Comparison of ENCODE assay signal across 8 cellular contexts in the genomic region with DNA sequence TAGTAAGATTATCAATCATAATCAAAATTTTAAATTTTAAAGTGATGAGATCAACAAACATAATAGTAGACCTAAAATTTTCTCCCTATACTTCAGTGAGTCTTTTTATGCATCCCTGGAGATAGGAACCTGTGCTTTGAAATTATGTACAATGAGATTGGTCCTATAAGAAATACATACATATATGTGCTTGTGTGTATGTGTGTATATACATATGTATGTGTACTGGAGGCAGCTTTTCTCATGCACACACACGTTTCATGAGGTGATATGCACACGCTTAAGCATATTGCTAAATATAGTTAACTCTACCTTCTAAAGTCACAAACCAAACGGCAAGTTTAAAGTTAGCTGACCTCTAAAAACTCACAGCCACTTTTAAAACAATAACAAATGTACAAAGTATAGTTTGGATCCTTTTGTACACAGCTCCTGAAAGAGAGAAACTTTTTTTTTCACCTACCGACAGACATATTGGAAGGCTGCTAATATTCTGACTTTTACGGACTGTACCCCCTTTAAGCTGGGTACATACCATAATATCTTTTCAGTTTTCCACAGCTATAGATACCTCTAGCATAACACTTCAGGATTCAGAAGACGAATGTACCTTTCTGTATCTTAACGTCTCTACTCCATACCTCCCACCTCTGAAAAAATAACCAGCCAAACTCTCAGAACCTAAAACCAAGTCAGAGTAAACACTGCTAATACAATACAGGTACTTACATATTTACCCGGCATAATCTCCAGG. TPM values are rescaled to one million over a fixed set of nuclear protein-coding genes. Genes with fewer than 3 reads are reported as not detected.
DNase-seq lines count a peak whose midpoint lies in the region; ATAC-seq, FAIRE-seq and TF ChIP-seq lines count a peak whose summit lies in the region.

No MANE protein-coding gene starts in this region.

- H3K4me3 Mint-ChIP-seq in activated naive CD4-positive, alpha-beta T cell treated with anti-CD3 and anti-CD28 coated beads, Interleukin-2, amount 50 U/mL, for 24 hours, result peak overlapping the region; percentile 15

- ATAC-seq in K562 (peak; percentile 0; the same call in 2 of the 3 replicates), lower lobe of right lung (no peak), upper lobe of left lung (ENCODE audit: low FRiP score in 2 of 2) (no peak)

- TF ChIP-seq EP300 in K562 (IDR thresholded peaks at IDR 0.05; ENCODE audit: low read length) (no peak), upper lobe of left lung (IDR thresholded peaks at IDR 0.05) (no peak)

- TF ChIP-seq CTCF in K562 (IDR thresholded peaks at IDR 0.05 in 2 of 3, conservative IDR thresholded peaks at IDR 0.05 in 1 of 3; ENCODE audit: insufficient read depth in 2 of 3, low read depth in 1 of 3, low read length in 3 of 3), result no peak
- TF ChIP-seq CTCF in lower lobe of right lung (IDR thresholded peaks at IDR 0.05), result no peak
- no peak for TF ChIP-seq CTCF in upper lobe of left lung (IDR thresholded peaks at IDR 0.05)

- no peak for TF ChIP-seq RAD21 in K562 (CRISPR knock-in tag; conservative IDR thresholded peaks at IDR 0.05 in 1 of 2, IDR thresholded peaks at IDR 0.05 in 1 of 2)

- POLR2A ChIA-PET in K562 (lab: Yijun Ruan, JAX), result interaction anchor here (0.7 to 2.6 kb wide), 9 partner anchors 11 to 51 kb away, joined by 3 to 16 read pairs (median 4); no protein-coding TSS in a partner anchor

- H3K4me1 ChIP-seq in K562 (replicated peaks in 1 of 2; ENCODE audit: control insufficient read depth in 2 of 2, insufficient read depth in 2 of 2, low read length in 2 of 2) (peaks cover 10 to 38% of the 10 kb centered on the region in 2 experiments; a peak in 4 of 5 replicates), lower lobe of right lung (peaks cover 78% of the 10 kb centered on the region), upper lobe of left lung (peaks cover 44 to 71% (median 63%) of the 10 kb centered on the region in 4 donors)

- in situ Hi-C loops in K562 (cut with MboI), result no loop called here

- H3K27ac Mint-ChIP-seq in activated naive CD4-positive, alpha-beta T cell treated with anti-CD3 and anti-CD28 coated beads, Interleukin-2, amount 50 U/mL, for 24 hours, result peak overlapping the region; percentile 6

- no peaks in the 10 kb centered on the region for H3K36me3 Mint-ChIP-seq in activated naive CD4-positive, alpha-beta T cell treated with anti-CD3 and anti-CD28 coated beads, Interleukin-2, amount 50 U/mL, for 24 hours

- H3K4me3 ChIP-seq in K562 (peak overlapping the region; percentile 81), lower lobe of right lung (peak overlapping the region; percentile 92), upper lobe of left lung (peak overlapping the region in 2 of 4 donors; percentile 85 to 94)

- peak overlapping the region in 1 of 2 experiments; percentile 96; a peak in 3 of 4 replicates for H3K9ac ChIP-seq in K562 (ENCODE audit: insufficient read depth in 1 of 2, low read depth in 2 of 2, low read length in 2 of 2)

- H3K36me3 ChIP-seq in K562 (ENCODE audit: control insufficient read depth, insufficient read depth, low read length), result peaks cover 15% of the 10 kb centered on the region; the same call in 2 of the 3 replicates
- no peaks in the 10 kb centered on the region for H3K36me3 ChIP-seq in lower lobe of right lung
- H3K36me3 ChIP-seq in upper lobe of left lung, result no peaks in the 10 kb centered on the region

- intact Hi-C loops in K562 (cut with micrococcal nuclease) (loop anchor here (5.0 to 10.0 kb wide), 2 partner anchors 32 to 580 kb away; no protein-coding TSS in a partner anchor), lower lobe of right lung (cut with DNase I) (no loop called here)

- TF ChIP-seq POLR2A in K562 (conservative IDR thresholded peaks at IDR 0.05), result no peak
- TF ChIP-seq POLR2A in upper lobe of left lung (IDR thresholded peaks at IDR 0.05), result no peak

- no peaks in the 10 kb centered on the region for H3K27me3 ChIP-seq in K562 (ENCODE audit: control insufficient read depth in 2 of 2, insufficient read depth in 2 of 2, low read length in 2 of 2)
- no peaks in the 10 kb centered on the region for H3K27me3 ChIP-seq in lower lobe of right lung (ENCODE audit: low read depth)
- H3K27me3 ChIP-seq in upper lobe of left lung, result no peaks in the 10 kb centered on the region

- CTCF ChIA-PET in K562 (lab: Yijun Ruan, JAX; ENCODE audit: low intra/inter-chr PET ratio), result no interaction called here

- no peaks in the 10 kb centered on the region for H3K27me3 Mint-ChIP-seq in activated naive CD4-positive, alpha-beta T cell treated with anti-CD3 and anti-CD28 coated beads, Interleukin-2, amount 50 U/mL, for 24 hours

- H3K9me1 ChIP-seq in K562 (ENCODE audit: control insufficient read depth, insufficient read depth, low read length), result no peaks in the 10 kb centered on the region

- no peak for FAIRE-seq in K562 (lab: Jason Lieb, UNC)

- H3K27ac ChIP-seq in K562 (ENCODE audit: extremely low read depth, low read depth, low read length), result peak overlapping the region; percentile 32
- peak overlapping the region; percentile 97 for H3K27ac ChIP-seq in lower lobe of right lung
- H3K27ac ChIP-seq in upper lobe of left lung, result peak overlapping the region in 3 of 4 donors; percentile 24 to 99 (median 97)

- DNase-seq in activated naive CD4-positive, alpha-beta T cell (lab: John Stamatoyannopoulos, UW), result no peak
- DNase-seq in K562 (ENCODE audit: extremely low read depth in 1 of 4, low spot score in 3 of 4) (no peak), lower lobe of right lung (no peak), upper lobe of left lung (no peak), DMS114 treated with DMSO at 0.1 percent for 48 hours (lab: John Stamatoyannopoulos, UW; ENCODE audit: unreplicated experiment) (no peak), NCI-H774 (lab: John Stamatoyannopoulos, UW) (no peak)
- DNase-seq in activated CD4-positive, CD25-positive, alpha-beta regulatory T cell treated with anti-CD3 and anti-CD28 coated beads, Interleukin-2, amount 50 U/mL, for 72 hours, result no peak

- peak overlapping the region; percentile 77 for H3K4me2 ChIP-seq in K562 (ENCODE audit: insufficient read depth, low read length)

- H3K9me3 Mint-ChIP-seq in activated naive CD4-positive, alpha-beta T cell treated with anti-CD3 and anti-CD28 coated beads, Interleukin-2, amount 50 U/mL, for 24 hours, result no peaks in the 10 kb centered on the region

- peaks cover 81% of the 10 kb centered on the region for H3K4me1 Mint-ChIP-seq in activated naive CD4-positive, alpha-beta T cell treated with anti-CD3 and anti-CD28 coated beads, Interleukin-2, amount 50 U/mL, for 24 hours

- H3K79me2 ChIP-seq in K562 (ENCODE audit: control insufficient read depth, insufficient read depth, low read length), result peaks cover 95% of the 10 kb centered on the region

- WGBS in K562 (ENCODE audit: insufficient coverage, low coverage, missing lambda C conversion rate), result 4% methylated on average over 8 of the region's 8 CpGs
- 42 to 44% methylated on average over 8 of the region's 8 CpGs for WGBS in upper lobe of left lung, 2 donors

- H3K9me3 ChIP-seq in K562 (replicated peaks; ENCODE audit: control insufficient read depth, insufficient read depth, low read depth, low read length) (no peaks in the 10 kb centered on the region), lower lobe of right lung (no peaks in the 10 kb centered on the region), upper lobe of left lung (no peaks in the 10 kb centered on the region)

- BruUV-seq in K562 (replicated peaks; lab: Mats Ljungman, UMichigan), result no TSS peak

- peaks cover 26% of the 10 kb centered on the region for H4K20me1 ChIP-seq in K562 (replicated peaks; ENCODE audit: control insufficient read depth, insufficient read depth, low read length)

- H2AFZ ChIP-seq in K562 (ENCODE audit: low read depth, low read length), result no peak overlapping the region

TF ChIP-seq in K562, 482 proteins besides CTCF, POLR2A, EP300 and RAD21 (continues in another document):
- TF ChIP-seq, protein P1, sequence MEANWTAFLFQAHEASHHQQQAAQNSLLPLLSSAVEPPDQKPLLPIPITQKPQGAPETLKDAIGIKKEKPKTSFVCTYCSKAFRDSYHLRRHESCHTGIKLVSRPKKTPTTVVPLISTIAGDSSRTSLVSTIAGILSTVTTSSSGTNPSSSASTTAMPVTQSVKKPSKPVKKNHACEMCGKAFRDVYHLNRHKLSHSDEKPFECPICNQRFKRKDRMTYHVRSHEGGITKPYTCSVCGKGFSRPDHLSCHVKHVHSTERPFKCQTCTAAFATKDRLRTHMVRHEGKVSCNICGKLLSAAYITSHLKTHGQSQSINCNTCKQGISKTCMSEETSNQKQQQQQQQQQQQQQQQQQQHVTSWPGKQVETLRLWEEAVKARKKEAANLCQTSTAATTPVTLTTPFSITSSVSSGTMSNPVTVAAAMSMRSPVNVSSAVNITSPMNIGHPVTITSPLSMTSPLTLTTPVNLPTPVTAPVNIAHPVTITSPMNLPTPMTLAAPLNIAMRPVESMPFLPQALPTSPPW (CRISPR knock-in tag; IDR thresholded peaks at IDR 0.05), result 0 out of 2 replicates have a peak, but pooled peaks have one; percentile 4
- TF ChIP-seq HNRNPH1 (optimal IDR thresholded peaks at IDR 0.05; ENCODE audit: low read depth, low read length) (no peak), GABPA (tag; conservative IDR thresholded peaks at IDR 0.05; ENCODE audit: low read depth) (no peak), RBFOX2 (IDR thresholded peaks at IDR 0.05; ENCODE audit: low read depth, low read length) (peak; percentile 45; the same call in 1 of the 2 replicates), ZNF174 (CRISPR knock-in tag; IDR thresholded peaks at IDR 0.05) (no peak), BCL6 (CRISPR knock-in tag; IDR thresholded peaks at IDR 0.05) (no peak), ZZZ3 (IDR thresholded peaks at IDR 0.05) (no peak)

RNA-seq across cellular contexts. Expression of a gene that starts 3.3 kb away (rescaled TPM):
- 67.4 and 220 TPM in 2 replicates for total RNA-seq in K562 (2011; cell fraction: chromatin; rRNA removed; ENCODE audit: low replicate concordance)
- total RNA-seq in K562 (2011; cell fraction: nucleolus; rRNA removed), result 103 and 140 TPM in 2 replicates
- total RNA-seq in K562 (2011; cell fraction: nucleoplasm; rRNA removed), result 195 and 215 TPM in 2 replicates
- total RNA-seq in K562 (2014; rRNA removed), result 173 and 176 TPM in 2 replicates
- total RNA-seq in K562 (2014; rRNA removed; fragmentation: Illumina TruSeq; extraction: Trizol), result 172 and 199 TPM in 2 replicates
- total RNA-seq in K562 (2015; rRNA removed; fragmentation: Illumina TruSeq; extraction: Trizol), result 175 and 190 TPM in 2 replicates
- total RNA-seq in K562 (2021), result 155 and 160 TPM in 2 replicates
- 135 and 194 TPM in 2 replicates for polyA plus RNA-seq in K562 (2011; rRNA removed)
- 28.8 and 90.8 TPM in 2 replicates for polyA plus RNA-seq in K562 (2011; cell fraction: cytosol; rRNA removed)
- polyA plus RNA-seq in K562 (2011; cell fraction: nucleus; rRNA removed), result 26.1 and 44.3 TPM in 2 replicates
- polyA plus RNA-seq in K562 (2012), result 135 and 173 TPM in 2 replicates
- polyA plus RNA-seq in K562 (2014; fragmentation: Illumina TruSeq; extraction: Trizol), result 144 and 149 TPM in 2 replicates
- polyA plus RNA-seq in K562 (2014; fragmentation: Nextera tagmentation; extraction: Ambion mirVana), result 10 to 100 TPM; 40.2 to 61.9 TPM
- 133 and 150 TPM in 2 replicates for polyA plus RNA-seq in K562 (2014; rRNA removed)
- 277 and 287 TPM in 2 replicates for polyA minus RNA-seq in K562 (2011; rRNA and poly(A)+ RNA removed)
- polyA minus RNA-seq in K562 (2011; cell fraction: cytosol; rRNA and poly(A)+ RNA removed), result 83.6 and 105 TPM in 2 replicates
- polyA minus RNA-seq in K562 (2011; cell fraction: nucleus; rRNA and poly(A)+ RNA removed), result 35.9 and 78.5 TPM in 2 replicates
- 409 TPM for total RNA-seq in lower lobe of right lung
- 100 to 1,000 TPM in 5 of 6 donors, 10 to 100 TPM in 1; 94.3 to 492 (median 340) TPM for total RNA-seq in upper lobe of left lung

Comparison
In these comparisons a context has a peak if more than half of its experiments do, and no peak if none do; other contexts are left out.
1. H3K27ac ChIP-seq: peak in every context shown above with its lines; median percentile 97 in lower lobe of right lung; 97 in upper lobe of left lung; 32 in K562.